ENCODE assay signal across 25 cellular contexts in the genomic region with DNA sequence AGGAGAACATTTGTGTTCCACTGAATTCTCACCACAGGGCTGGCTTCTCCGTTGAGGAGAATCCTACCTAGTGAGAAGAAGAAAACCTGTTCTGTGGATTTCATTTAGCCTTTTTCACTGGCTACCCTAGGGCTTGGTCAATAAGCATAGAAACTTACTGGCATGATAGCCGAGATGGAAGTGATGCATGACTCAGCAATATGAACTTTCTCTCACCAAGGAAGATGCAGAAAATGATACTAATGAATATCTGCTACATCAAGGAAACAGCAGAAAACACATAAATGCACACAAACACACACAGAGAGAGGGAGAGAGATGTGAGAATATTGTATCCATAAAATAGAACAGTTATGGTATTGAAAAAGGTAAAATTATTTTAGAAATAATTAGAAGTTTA.
"Had no signal": no experiment of that assay in that cellular context is flagged by ENCODE, and none has a peak within 500 bp of the region (broad histone marks: within the 10 kb centered on the region; RNA-seq: fewer than 3 reads in every experiment).

No MANE protein-coding gene starts in this region.

- H3K4me1 ChIP-seq: esophagus squamous epithelium, heart right ventricle, lower lobe of right lung, psoas muscle, thyroid gland, vagina had no signal

- H3K36me3 ChIP-seq: esophagus squamous epithelium, heart right ventricle, lower lobe of right lung, ovary, thyroid gland, vagina had no signal

- H3K27me3 ChIP-seq: esophagus squamous epithelium, heart right ventricle, ovary, thyroid gland, vagina had no signal

- H3K4me3 ChIP-seq: esophagus squamous epithelium, heart right ventricle, lower lobe of right lung, ovary, psoas muscle, thyroid gland, vagina had no signal

- H3K9me3 ChIP-seq: lower lobe of right lung, ovary, psoas muscle, thyroid gland, vagina had no signal

- DNase-seq: cortex of kidney; effector memory CD8-positive, alpha-beta T cell; erythroblast; esophagus squamous epithelium; foreskin melanocyte; glutamatergic neuron; heart right ventricle; hippocampal formation; islet precursor cell; kidney glomerular epithelial cell; left ventricle myocardium superior; lower lobe of right lung; natural killer cell; occipital lobe; ovary; posterior cingulate gyrus; psoas muscle; right cardiac atrium; small intestine; stimulated activated CD4-positive, alpha-beta T cell treated with anti-CD3 and anti-CD28 coated beads, Interleukin-15, amount 100 ng/mL, for 24 hours; stimulated activated CD4-positive, alpha-beta T cell treated with anti-CD3 and anti-CD28 coated beads, Interleukin-2, amount 100 ng/mL, for 48 hours; stimulated activated naive B cell treated with anti-CD40 and anti-IgM and Interleukin-4, amounts not matched to agents 10 μg/mL and 1 μg/mL and 100 μg/mL, for 72 hours; thyroid gland; trophoblast cell had no signal

- ATAC-seq: effector memory CD8-positive, alpha-beta T cell; heart right ventricle; left ventricle myocardium superior; lower lobe of right lung; natural killer cell; psoas muscle; right cardiac atrium; stimulated activated naive B cell treated with anti-CD40 and anti-IgM and Interleukin-4, amounts not matched to agents 10 μg/mL and 1 μg/mL and 100 μg/mL, for 72 hours had no signal

- H3K27ac ChIP-seq: esophagus squamous epithelium, heart right ventricle, lower lobe of right lung, ovary, psoas muscle, thyroid gland, vagina had no signal
